In genomic region chr21:24895885-24896734, GRCh38 we compare ENCODE assay signal across 8 cellular contexts.
DNase-seq lines count a peak whose midpoint lies in the region; ATAC-seq and TF ChIP-seq lines count a peak whose summit lies in the region.

No MANE protein-coding gene starts in this region.

- H3K79me2 ChIP-seq in fibroblast of lung (ENCODE audit: control insufficient read depth, insufficient read depth, low read length): no peaks in the 10 kb centered on the region

- ATAC-seq in heart right ventricle (peak in 1 of 8 donors; percentile 34), Right ventricle myocardium inferior (no peak), HG03025 (IDR thresholded peaks at IDR 0.05; ENCODE audit: low FRiP score, unreplicated experiment) (peak; percentile 46)

- H3K27ac ChIP-seq in heart right ventricle (no peak overlapping the region), fibroblast of lung (ENCODE audit: insufficient read depth, low read length) (no peak overlapping the region), suprapubic skin (no peak overlapping the region), colonic mucosa (no peak overlapping the region)

- no peak overlapping the region for H3K4me2 ChIP-seq in fibroblast of lung (ENCODE audit: extremely low read depth, insufficient read depth, low read length)

- no peak for TF ChIP-seq POLR2A in suprapubic skin (IDR thresholded peaks at IDR 0.05)

- TF ChIP-seq CTCF in heart right ventricle (IDR thresholded peaks at IDR 0.05): peak in 6 of 9 donors; percentile 29 to 65 (median 42)
- TF ChIP-seq CTCF in fibroblast of lung (conservative IDR thresholded peaks at IDR 0.05 in 1 of 2, IDR thresholded peaks at IDR 0.05 in 1 of 2; ENCODE audit: low read depth in 1 of 2, low read length in 2 of 2): peak; percentile 30 to 52
- TF ChIP-seq CTCF in suprapubic skin (IDR thresholded peaks at IDR 0.05): peak in 1 of 2 donors; percentile 11
- TF ChIP-seq CTCF in colonic mucosa (IDR thresholded peaks at IDR 0.05): no peak

- H3K36me3 ChIP-seq in heart right ventricle: no peaks in the 10 kb centered on the region
- no peaks in the 10 kb centered on the region for H3K36me3 ChIP-seq in fibroblast of lung (ENCODE audit: control insufficient read depth, insufficient read depth, low read length)
- H3K36me3 ChIP-seq in suprapubic skin: no peaks in the 10 kb centered on the region
- no peaks in the 10 kb centered on the region for H3K36me3 ChIP-seq in colonic mucosa

- H2AFZ ChIP-seq in fibroblast of lung (ENCODE audit: low read length): peak overlapping the region; percentile 30

- no peak for TF ChIP-seq EP300 in suprapubic skin (IDR thresholded peaks at IDR 0.05)

- H3K9ac ChIP-seq in fibroblast of lung (ENCODE audit: insufficient read depth, low read length): no peak overlapping the region
- no peak overlapping the region for H3K9ac ChIP-seq in colonic mucosa (ENCODE audit: low read depth in 2 of 2, low read length in 2 of 2)

- H3K27me3 ChIP-seq in heart right ventricle: no peaks in the 10 kb centered on the region
- no peaks in the 10 kb centered on the region for H3K27me3 ChIP-seq in fibroblast of lung (ENCODE audit: control insufficient read depth, insufficient read depth, low read length)
- H3K27me3 ChIP-seq in suprapubic skin: no peaks in the 10 kb centered on the region
- no peaks in the 10 kb centered on the region for H3K27me3 ChIP-seq in colonic mucosa

- H3K4me1 ChIP-seq in heart right ventricle (no peaks in the 10 kb centered on the region), fibroblast of lung (ENCODE audit: control insufficient read depth, extremely low read depth, insufficient read depth, low read length) (no peaks in the 10 kb centered on the region), suprapubic skin (no peaks in the 10 kb centered on the region), colonic mucosa (no peaks in the 10 kb centered on the region)

- H4K20me1 ChIP-seq in fibroblast of lung (ENCODE audit: control insufficient read depth, extremely low read depth, insufficient read depth, low read length): no peaks in the 10 kb centered on the region

- 66 to 67% methylated on average over 3 of the region's 3 CpGs for WGBS in heart right ventricle, 2 donors
- 70% methylated on average over 3 of the region's 3 CpGs for WGBS in suprapubic skin

- intact Hi-C loops in heart right ventricle (cut with DNase I): loop anchor here in 8 of 10 donors (2.0 to 10.0 kb wide), 6 partner anchors 149 to 491 kb away; no protein-coding TSS in a partner anchor
- intact Hi-C loops in Right ventricle myocardium inferior (cut with DNase I): loop anchor here (2.0 to 5.0 kb wide), 2 partner anchors 417 to 491 kb away; no protein-coding TSS in a partner anchor
- intact Hi-C loops in colonic mucosa (cut with DNase I): loop anchor here (10.0 kb wide), 1 partner anchor 149 kb away; no protein-coding TSS in a partner anchor

- H3K9me3 ChIP-seq in heart right ventricle (peaks cover 0 to under 1% (median 0%) of the 10 kb centered on the region in 11 donors), fibroblast of lung (ENCODE audit: control insufficient read depth, insufficient read depth, low read depth, low read length) (no peaks in the 10 kb centered on the region), suprapubic skin (no peaks in the 10 kb centered on the region), colonic mucosa (no peaks in the 10 kb centered on the region)

- H3K4me3 ChIP-seq in heart right ventricle (no peak overlapping the region), fibroblast of lung (replicated peaks in 1 of 4; ENCODE audit: control extremely low read depth in 1 of 4, insufficient read depth in 1 of 4, low read depth in 3 of 4, low read length in 4 of 4) (no peak overlapping the region), suprapubic skin (no peak overlapping the region), colonic mucosa (no peak overlapping the region)

- no peak for DNase-seq in heart right ventricle
- no peak for DNase-seq in Right ventricle myocardium inferior (ENCODE audit: missing footprints)
- peak; percentile 78 for DNase-seq in NCI-H69 (lab: John Stamatoyannopoulos, UW)
- peak; percentile 42 to 52 for DNase-seq in fibroblast of lung (ENCODE audit: low read depth in 2 of 2)
- DNase-seq in suprapubic skin (ENCODE audit: low spot score in 2 of 2): no peak
- no peak for DNase-seq in colonic mucosa
- no peak for DNase-seq in stimulated activated CD4-positive, alpha-beta T cell treated with anti-CD3 and anti-CD28 coated beads, Interleukin-4, amount 100 ng/mL, for 1 hour

Comparison
In these comparisons a context has a peak if more than half of its experiments do, and no peak if none do; other contexts are left out.
1. DNase-seq: peak in NCI-H69 (single experiment) and fibroblast of lung (2 of 2); none in heart right ventricle (0 of 2), Right ventricle myocardium inferior (single experiment), suprapubic skin (0 of 2), colonic mucosa (single experiment) and stimulated activated CD4-positive, alpha-beta T cell treated with anti-CD3 and anti-CD28 coated beads, Interleukin-4, amount 100 ng/mL, for 1 hour (single experiment).